ENCODE assay signal across 22 cellular contexts in genomic region chr2:159131267-159131790, GRCh38.
DNase-seq lines count a peak whose midpoint lies in the region; ATAC-seq, FAIRE-seq and TF ChIP-seq lines count a peak whose summit lies in the region.
"Had no signal": no experiment of that assay in that cellular context is flagged by ENCODE, and none has a peak within 500 bp of the region (broad histone marks: within the 10 kb centered on the region; RNA-seq: fewer than 3 reads in every experiment).

No MANE protein-coding gene starts in this region.

- in situ Hi-C loops in K562 (cut with MboI): no loop called here

- H3K4me1 Mint-ChIP-seq in type B pancreatic cell (ENCODE audit: unreplicated experiment): peaks cover 44% of the 10 kb centered on the region

- H3K79me2 ChIP-seq in SK-N-SH (ENCODE audit: insufficient read depth) (peaks cover 34% of the 10 kb centered on the region), K562 (ENCODE audit: control insufficient read depth, insufficient read depth, low read length) (no peaks in the 10 kb centered on the region)

- H3K4me2 ChIP-seq in SK-N-SH (peak overlapping the region; percentile 50; the same call in 1 of the 2 replicates), K562 (ENCODE audit: insufficient read depth, low read length) (no peak overlapping the region)
- H3K4me2 ChIP-seq: BLaER1 had no signal

- peak overlapping the region; percentile 80 to 97 for H3K27ac ChIP-seq in SK-N-SH (ENCODE audit: low read depth in 2 of 2, low read length in 1 of 2)
- no peak overlapping the region for H3K27ac ChIP-seq in K562 (ENCODE audit: extremely low read depth, low read depth, low read length)
- H3K27ac ChIP-seq in mesodermal cell (ENCODE audit: low read depth, low read length, severe bottlenecking): peak overlapping the region; percentile 75
- H3K27ac ChIP-seq: 22Rv1, BLaER1, ovary had no signal

- H3K9ac ChIP-seq in SK-N-SH: peak overlapping the region; percentile 45; the same call in 1 of the 2 replicates
- no peak overlapping the region for H3K9ac ChIP-seq in K562 (ENCODE audit: insufficient read depth in 1 of 2, low read depth in 2 of 2, low read length in 2 of 2)
- H3K9ac ChIP-seq: BLaER1 had no signal

- TF ChIP-seq POLR2A in K562 (conservative IDR thresholded peaks at IDR 0.05): no peak

- H3K4me3 ChIP-seq in SK-N-SH (ENCODE audit: low read depth in 2 of 2, low read length in 1 of 2) (no peak overlapping the region), K562 (no peak overlapping the region), mesodermal cell (ENCODE audit: extremely low read depth, insufficient read depth, low read length, poor library complexity, severe bottlenecking) (no peak overlapping the region)
- H3K4me3 ChIP-seq: BLaER1, mucosa of descending colon, ovary, skin epidermis had no signal

- ATAC-seq in SK-N-SH treated with all-trans-retinoic acid at 6 μM for 48 hours (no peak), K562 (no peak), HG03521 (IDR thresholded peaks at IDR 0.05; ENCODE audit: unreplicated experiment) (no peak), GM18511 (IDR thresholded peaks at IDR 0.05; ENCODE audit: unreplicated experiment) (no peak), HG03469 (IDR thresholded peaks at IDR 0.05; ENCODE audit: unreplicated experiment) (no peak)

- H3K27me3 Mint-ChIP-seq in type B pancreatic cell: no peaks in the 10 kb centered on the region
- H3K27me3 Mint-ChIP-seq: activated CD4-positive, alpha-beta memory T cell treated with anti-CD3 and anti-CD28 coated beads, Interleukin-2, amount 10 ng/mL, durations not matched to agents 7 days and 5 days; activated naive CD8-positive, alpha-beta T cell had no signal

- WGBS in SK-N-SH (ENCODE audit: low lambda C conversion rate): 94% methylated on average over 7 of the region's 7 CpGs
- 93% methylated on average over 3 of the region's 7 CpGs for WGBS in K562 (ENCODE audit: insufficient coverage, low coverage, missing lambda C conversion rate)
- 50 to 60% methylated on average over 1 to 3 of the region's 7 CpGs for WGBS in mesodermal cell (ENCODE audit: insufficient coverage in 2 of 2), 2 experiments

- H3K27me3 ChIP-seq in SK-N-SH (ENCODE audit: insufficient read depth) (no peaks in the 10 kb centered on the region), K562 (ENCODE audit: control insufficient read depth in 2 of 2, insufficient read depth in 2 of 2, low read length in 2 of 2) (no peaks in the 10 kb centered on the region)
- H3K27me3 ChIP-seq: BLaER1, ovary had no signal

- peaks cover 18% of the 10 kb centered on the region for H3F3A ChIP-seq in SK-N-SH (replicated peaks; ENCODE audit: insufficient read depth)

- TF ChIP-seq RAD21 in SK-N-SH (IDR thresholded peaks at IDR 0.05; ENCODE audit: low read length): no peak
- TF ChIP-seq RAD21 in K562 (CRISPR knock-in tag; conservative IDR thresholded peaks at IDR 0.05 in 1 of 2, IDR thresholded peaks at IDR 0.05 in 1 of 2): no peak

- H4K20me1 ChIP-seq in SK-N-SH (ENCODE audit: insufficient read depth) (no peaks in the 10 kb centered on the region), K562 (replicated peaks; ENCODE audit: control insufficient read depth, insufficient read depth, low read length) (no peaks in the 10 kb centered on the region)
- H4K20me1 ChIP-seq: BLaER1 had no signal

- no peak overlapping the region for H2AFZ ChIP-seq in SK-N-SH (ENCODE audit: low read depth)
- H2AFZ ChIP-seq in K562 (ENCODE audit: low read depth, low read length): no peak overlapping the region

- FAIRE-seq in K562 (lab: Jason Lieb, UNC): no peak
- FAIRE-seq: islet of Langerhans had no signal

- H3K36me3 ChIP-seq in SK-N-SH (replicated peaks in 1 of 2; ENCODE audit: control insufficient read depth in 1 of 2, insufficient read depth in 2 of 2, low read length in 1 of 2): no peaks in the 10 kb centered on the region
- H3K36me3 ChIP-seq in K562 (ENCODE audit: control insufficient read depth, insufficient read depth, low read length): no peaks in the 10 kb centered on the region
- H3K36me3 ChIP-seq in mesodermal cell (ENCODE audit: control insufficient read depth, insufficient read depth, low read length): peaks cover 13% of the 10 kb centered on the region
- H3K36me3 ChIP-seq: BLaER1, ovary had no signal

- TF ChIP-seq EP300 in SK-N-SH (IDR thresholded peaks at IDR 0.05; ENCODE audit: borderline replicate concordance in 1 of 2, low read depth in 1 of 2, low read length in 1 of 2) (no peak), K562 (IDR thresholded peaks at IDR 0.05; ENCODE audit: low read length) (no peak)

- peaks cover 14% of the 10 kb centered on the region for H3K36me3 Mint-ChIP-seq in type B pancreatic cell
- H3K36me3 Mint-ChIP-seq: activated naive CD8-positive, alpha-beta T cell had no signal

- H3K9me3 ChIP-seq in SK-N-SH (no peaks in the 10 kb centered on the region), K562 (replicated peaks; ENCODE audit: control insufficient read depth, insufficient read depth, low read depth, low read length) (no peaks in the 10 kb centered on the region), mesodermal cell (ENCODE audit: control insufficient read depth, low read length) (no peaks in the 10 kb centered on the region)
- H3K9me3 ChIP-seq: BLaER1, mucosa of descending colon, ovary had no signal

- no peaks in the 10 kb centered on the region for H3K9me2 ChIP-seq in SK-N-SH

- DNase-seq in SK-N-SH: no peak
- no peak for DNase-seq in K562 (ENCODE audit: extremely low read depth in 1 of 4, low spot score in 3 of 4)
- DNase-seq in type B pancreatic cell (ENCODE audit: extremely low spot score, unreplicated experiment): no peak
- DNase-seq: activated CD4-positive, alpha-beta memory T cell treated with anti-CD3 and anti-CD28 coated beads, Interleukin-2, amount 10 ng/mL, durations not matched to agents 7 days and 5 days; activated T-cell treated with anti-CD3 and anti-CD28 coated beads, Interleukin-2, amount 50 U/mL, for 48 hours; GF-D8; glutamatergic neuron; mucosa of descending colon; NCI-H1105 treated with DMSO at 0.1 percent for 48 hours; NCI-H774; stimulated activated CD4-positive, alpha-beta T cell treated with anti-CD3 and anti-CD28 coated beads, Interleukin-4, amount 100 ng/mL, for 24 hours had no signal

- H3K9me1 ChIP-seq in K562 (ENCODE audit: control insufficient read depth, insufficient read depth, low read length): no peaks in the 10 kb centered on the region

- peak overlapping the region; percentile 6 for H3K4me3 Mint-ChIP-seq in type B pancreatic cell
- H3K4me3 Mint-ChIP-seq: activated CD4-positive, alpha-beta memory T cell treated with anti-CD3 and anti-CD28 coated beads, Interleukin-2, amount 10 ng/mL, durations not matched to agents 7 days and 5 days; activated naive CD8-positive, alpha-beta T cell had no signal

- TF ChIP-seq CTCF in SK-N-SH (IDR thresholded peaks at IDR 0.05) (no peak), K562 (IDR thresholded peaks at IDR 0.05 in 2 of 3, conservative IDR thresholded peaks at IDR 0.05 in 1 of 3; ENCODE audit: insufficient read depth in 2 of 3, low read depth in 1 of 3, low read length in 3 of 3) (no peak), type B pancreatic cell (conservative IDR thresholded peaks at IDR 0.05) (no peak)

- H3K9me3 Mint-ChIP-seq in type B pancreatic cell: no peaks in the 10 kb centered on the region
- H3K9me3 Mint-ChIP-seq: activated CD4-positive, alpha-beta memory T cell treated with anti-CD3 and anti-CD28 coated beads, Interleukin-2, amount 10 ng/mL, durations not matched to agents 7 days and 5 days had no signal

- POLR2A ChIA-PET in SK-N-SH (lab: Yijun Ruan, JAX): interaction anchor here (3.1 kb wide), 1 partner anchor 163 kb away, joined by 7 read pairs; the partner anchor contains the start of gene TANC1
- POLR2A ChIA-PET in K562 (lab: Yijun Ruan, JAX): interaction anchor here (0.6 to 1.6 kb wide), 5 partner anchors 8 to 584 kb away, joined by 3 to 4 read pairs (median 3); no protein-coding TSS in a partner anchor

- intact Hi-C loops in K562 (cut with micrococcal nuclease): no loop called here

- H3K4me1 ChIP-seq in SK-N-SH (ENCODE audit: control insufficient read depth in 1 of 2, insufficient read depth in 2 of 2, low read depth in 1 of 2, low read length in 1 of 2) (peaks cover 30 to 60% of the 10 kb centered on the region in 2 experiments), K562 (replicated peaks in 1 of 2; ENCODE audit: control insufficient read depth in 2 of 2, insufficient read depth in 2 of 2, low read length in 2 of 2) (peaks cover 18 to 39% of the 10 kb centered on the region in 2 experiments), mesodermal cell (ENCODE audit: control insufficient read depth, insufficient read depth, low read length, poor library complexity, severe bottlenecking) (peaks cover 72% of the 10 kb centered on the region)

- CTCF ChIA-PET in SK-N-SH (lab: Yijun Ruan, JAX): interaction anchor here (0.9 to 3.8 kb wide), 4 partner anchors 7 to 155 kb away, joined by 3 to 30 read pairs (median 4); partner anchors contain the start of gene WDSUB1
- CTCF ChIA-PET in K562 (lab: Yijun Ruan, JAX; ENCODE audit: low intra/inter-chr PET ratio): no interaction called here

- peak overlapping the region; percentile 17 for H3K27ac Mint-ChIP-seq in type B pancreatic cell
- H3K27ac Mint-ChIP-seq: activated CD4-positive, alpha-beta memory T cell treated with anti-CD3 and anti-CD28 coated beads, Interleukin-2, amount 10 ng/mL, durations not matched to agents 7 days and 5 days; activated naive CD8-positive, alpha-beta T cell had no signal

- BruUV-seq in K562 (replicated peaks; lab: Mats Ljungman, UMichigan): no TSS peak

TF ChIP-seq in SK-N-SH, 30 proteins besides CTCF, POLR2A, EP300 and RAD21 (continues in another document):
- TF ChIP-seq, protein P1, sequence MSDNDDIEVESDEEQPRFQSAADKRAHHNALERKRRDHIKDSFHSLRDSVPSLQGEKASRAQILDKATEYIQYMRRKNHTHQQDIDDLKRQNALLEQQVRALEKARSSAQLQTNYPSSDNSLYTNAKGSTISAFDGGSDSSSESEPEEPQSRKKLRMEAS (IDR thresholded peaks at IDR 0.05; ENCODE audit: low read depth): no peak
- TF ChIP-seq NFIC (IDR thresholded peaks at IDR 0.05; ENCODE audit: borderline replicate concordance): no peak
- TF ChIP-seq RXRA (IDR thresholded peaks at IDR 0.05; ENCODE audit: borderline replicate concordance, low read depth): no peak

TF ChIP-seq in SK-N-SH treated with all-trans-retinoic acid at 6 μM for 48 hours, 23 proteins besides CTCF, POLR2A, EP300 and RAD21 (continues in another document):
- TF ChIP-seq ZFP30 (CRISPR knock-in tag; IDR thresholded peaks at IDR 0.05) (no peak), ISL1 (CRISPR knock-in tag; IDR thresholded peaks at IDR 0.05) (no peak), ZC3H10 (CRISPR knock-in tag; IDR thresholded peaks at IDR 0.05) (no peak)

TF ChIP-seq in K562, 482 proteins besides CTCF, POLR2A, EP300 and RAD21:
- TF ChIP-seq ZNF316 (IDR thresholded peaks at IDR 0.05): peak; percentile 14; the same call in 1 of the 2 replicates
- no peak for TF ChIP-seq FOXA3 (CRISPR knock-in tag; conservative IDR thresholded peaks at IDR 0.05 in 1 of 2, IDR thresholded peaks at IDR 0.05 in 1 of 2)
